2 cellular contexts compared by ENCODE assay signal in genomic region chr15:75561888-75562287, GRCh38.
TF ChIP-seq lines count a peak whose summit lies in the region.

No MANE protein-coding gene starts in this region.

TF ChIP-seq in HEK293, 187 proteins besides CTCF, POLR2A, EP300 and RAD21:
- TF ChIP-seq ZNF121 (tag by site-specific recombination; IDR thresholded peaks at IDR 0.05) (peak; percentile 83), ZBTB21 (tag by site-specific recombination; IDR thresholded peaks at IDR 0.05) (no peak)

TF ChIP-seq in K562, 482 proteins besides CTCF, POLR2A, EP300 and RAD21:
- TF ChIP-seq ZNF449 (CRISPR knock-in tag; IDR thresholded peaks at IDR 0.05) = no peak
- TF ChIP-seq NR2C1 (IDR thresholded peaks at IDR 0.05) = no peak
- TF ChIP-seq NR2C1 (tag; IDR thresholded peaks at IDR 0.05) = no peak
- TF ChIP-seq ZNF121 (CRISPR knock-in tag; conservative IDR thresholded peaks at IDR 0.05) = peak; percentile 63
- TF ChIP-seq ATF4 (CRISPR knock-in tag; IDR thresholded peaks at IDR 0.05) = no peak
